In genomic region chr15:74422723-74423442, GRCh38 we compare ENCODE assay signal across 9 cellular contexts. TPM values are rescaled to one million over a fixed set of nuclear protein-coding genes. Genes with fewer than 3 reads are reported as not detected.
A peak's percentile ranks its signal among the peaks of the same experiment; 100 is the strongest.
DNase-seq lines count a peak whose midpoint lies in the region; ATAC-seq and TF ChIP-seq lines count a peak whose summit lies in the region.
"Had no signal": no experiment of that assay in that cellular context is flagged by ENCODE, and none has a peak within 500 bp of the region (broad histone marks: within the 10 kb centered on the region; RNA-seq: fewer than 3 reads in every experiment).

No MANE protein-coding gene starts in this region.

- TF ChIP-seq POLR2A in heart left ventricle (IDR thresholded peaks at IDR 0.05), result no peak

- H3K27ac ChIP-seq in heart left ventricle (peak overlapping the region in 2 of 12 donors; percentile 24 to 27), WERI-Rb-1 (peak overlapping the region; percentile 69), iPS-18a (ENCODE audit: low read length) (peak overlapping the region; percentile 5), upper lobe of right lung (no peak overlapping the region), aorta (ENCODE audit: low read depth in 1 of 2, low read length in 2 of 2) (peak overlapping the region in 1 of 2 donors; percentile 3)

- H3K9ac ChIP-seq in iPS-18a (ENCODE audit: low read length), result no peak overlapping the region

- TF ChIP-seq CTCF in heart left ventricle (IDR thresholded peaks at IDR 0.05) (no peak), WERI-Rb-1 (IDR thresholded peaks at IDR 0.05; ENCODE audit: low read depth, low read length) (no peak), upper lobe of right lung (IDR thresholded peaks at IDR 0.05) (no peak)

- no peak for DNase-seq in left cardiac atrium
- DNase-seq in heart left ventricle, result no peak
- DNase-seq in WERI-Rb-1, result no peak
- no peak for DNase-seq in upper lobe of right lung
- no peak for DNase-seq in cortex of kidney (lab: John Stamatoyannopoulos, UW)
- DNase-seq in activated CD4-positive, alpha-beta T cell treated with anti-CD3 and anti-CD28 coated beads for 48 hours, result no peak
- DNase-seq in aorta, result no peak
- DNase-seq: stimulated activated CD4-positive, alpha-beta T cell treated with anti-CD3 and anti-CD28 coated beads, Interleukin-15, amount 100 ng/mL, for 24 hours had no signal

- H3K27me3 ChIP-seq in heart left ventricle (no peaks in the 10 kb centered on the region), WERI-Rb-1 (ENCODE audit: insufficient read depth, low read depth, severe bottlenecking) (no peaks in the 10 kb centered on the region), iPS-18a (ENCODE audit: control insufficient read depth, insufficient read depth, low read length) (no peaks in the 10 kb centered on the region), upper lobe of right lung (no peaks in the 10 kb centered on the region), aorta (ENCODE audit: control insufficient read depth in 1 of 2, insufficient read depth in 2 of 2, low read length in 1 of 2) (no peaks in the 10 kb centered on the region)

- peak; percentile 44 to 68 for ATAC-seq in left cardiac atrium
- ATAC-seq in heart left ventricle, result no peak
- ATAC-seq in upper lobe of right lung, result peak; percentile 70
- no peak for ATAC-seq in aorta (ENCODE audit: low FRiP score)

- H3K36me3 ChIP-seq in heart left ventricle (no peaks in the 10 kb centered on the region), WERI-Rb-1 (no peaks in the 10 kb centered on the region; the same call in none of the 2 replicates), iPS-18a (ENCODE audit: control insufficient read depth, low read depth, low read length) (no peaks in the 10 kb centered on the region), upper lobe of right lung (no peaks in the 10 kb centered on the region), aorta (ENCODE audit: control insufficient read depth in 1 of 2, insufficient read depth in 2 of 2, low read length in 1 of 2) (no peaks in the 10 kb centered on the region)

- WGBS in heart left ventricle, 4 donors, result 66 to 84% (median 80%) methylated on average over 12 to 13 of the region's 13 CpGs
- 23 to 44% methylated on average over 13 of the region's 13 CpGs for WGBS in aorta, 2 donors

- intact Hi-C loops in left cardiac atrium (cut with DNase I), result no loop called here
- intact Hi-C loops in heart left ventricle (cut with DNase I), result loop anchor here in 1 of 10 donors (5.0 kb wide), 1 partner anchor 36 kb away; no protein-coding TSS in a partner anchor
- intact Hi-C loops in upper lobe of right lung (cut with DNase I), result no loop called here
- intact Hi-C loops in aorta (cut with DNase I), result no loop called here

- H3K4me1 ChIP-seq in heart left ventricle, result peaks cover 0 to 34% (median 12%) of the 10 kb centered on the region in 12 donors
- peaks cover 16% of the 10 kb centered on the region for H3K4me1 ChIP-seq in iPS-18a (ENCODE audit: control insufficient read depth, low read depth, low read length)
- H3K4me1 ChIP-seq in upper lobe of right lung, result peaks cover 10% of the 10 kb centered on the region
- H3K4me1 ChIP-seq in aorta (ENCODE audit: control insufficient read depth in 1 of 2, insufficient read depth in 2 of 2, low read length in 2 of 2), result no peaks in the 10 kb centered on the region

- H3K9me3 ChIP-seq in heart left ventricle (no peaks in the 10 kb centered on the region), WERI-Rb-1 (ENCODE audit: severe bottlenecking) (no peaks in the 10 kb centered on the region), iPS-18a (ENCODE audit: control insufficient read depth, low read depth, low read length) (no peaks in the 10 kb centered on the region), upper lobe of right lung (no peaks in the 10 kb centered on the region), aorta (ENCODE audit: control insufficient read depth, low read length) (no peaks in the 10 kb centered on the region)

- no peak overlapping the region for H3K4me3 ChIP-seq in heart left ventricle
- H3K4me3 ChIP-seq in WERI-Rb-1 (ENCODE audit: low read depth, low read length), result no peak overlapping the region
- H3K4me3 ChIP-seq in iPS-18a (ENCODE audit: low read length), result no peak overlapping the region
- no peak overlapping the region for H3K4me3 ChIP-seq in upper lobe of right lung
- no peak overlapping the region for H3K4me3 ChIP-seq in aorta (ENCODE audit: low read length in 2 of 2)

RNA-seq across cellular contexts. Expression of gene SEMA7A, which starts 10.9 kb away (rescaled TPM):
- total RNA-seq in left cardiac atrium (1 to 10 TPM; 1.8 to 1.9 TPM), heart left ventricle (1 to 10 TPM in 8 of 9 donors, under 1 TPM in 1; 0.81 to 7.5 (median 1.9) TPM), upper lobe of right lung (5.4 TPM), aorta (1 to 10 TPM; 2.3 to 4.1 TPM)
- polyA plus RNA-seq in heart left ventricle (under 1 TPM; 0.53 to 0.98 TPM), aorta (1 to 10 TPM in 1 of 2 donors, under 1 TPM in 1; 0.54 to 1.8 TPM)

RNA-seq across cellular contexts. Expression of gene UBL7, which starts 38.1 kb away (rescaled TPM):
- total RNA-seq in left cardiac atrium, result 10 to 100 TPM; 39.0 to 43.5 TPM
- total RNA-seq in heart left ventricle, result 100 to 1,000 TPM in 1 of 9 donors, 10 to 100 TPM in 8; 40.6 to 102 (median 54.5) TPM
- polyA plus RNA-seq in heart left ventricle, result 10 to 100 TPM; 45.4 to 45.5 TPM
- 40.8 TPM for total RNA-seq in upper lobe of right lung
- 10 to 100 TPM; 25.1 to 27.0 TPM for total RNA-seq in aorta
- 10 to 100 TPM; 28.9 to 45.3 TPM for polyA plus RNA-seq in aorta

RNA-seq across cellular contexts. Expression of gene CYP11A1, which starts 55.4 kb away (rescaled TPM):
- total RNA-seq in left cardiac atrium (1 to 10 TPM in 1 of 2 donors, under 1 TPM in 1; 0.29 to 1.8 TPM), heart left ventricle (1 to 10 TPM in 5 of 9 donors, under 1 TPM in 4; 0.09 to 3.4 (median 1.6) TPM), upper lobe of right lung (1.1 TPM), aorta (1 to 10 TPM; 1.3 to 1.5 TPM)
- polyA plus RNA-seq in heart left ventricle (under 1 TPM; 0.07 to 0.46 TPM), aorta (under 1 TPM in 1 of 2 donors, not detected in 1; 0.10 TPM)

Comparison
In these comparisons a context has a peak if more than half of its experiments do, and no peak if none do; other contexts are left out.
1. ATAC-seq: peak in left cardiac atrium (2 of 2) and upper lobe of right lung (single experiment); none in heart left ventricle (0 of 4) and aorta (single experiment).